In the genomic region with DNA sequence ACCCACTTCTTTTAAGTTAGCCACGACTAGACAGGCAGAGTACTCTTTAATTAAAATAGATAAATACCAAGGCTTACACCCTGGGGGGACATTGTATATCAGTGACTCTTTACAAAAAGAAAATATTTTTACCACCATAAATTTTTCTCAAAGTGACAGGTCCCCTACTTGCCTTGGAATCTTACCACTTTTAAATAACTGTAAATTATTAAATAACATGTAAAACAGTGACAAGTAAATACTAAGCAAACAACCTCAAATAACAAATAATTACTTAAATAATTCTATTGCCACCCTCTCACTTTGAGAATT, we compare ENCODE assay signal across 20 cellular contexts.
DNase-seq lines count a peak whose midpoint lies in the region; ATAC-seq, FAIRE-seq and TF ChIP-seq lines count a peak whose summit lies in the region.
"Had no signal": no experiment of that assay in that cellular context is flagged by ENCODE, and none has a peak within 500 bp of the region (broad histone marks: within the 10 kb centered on the region; RNA-seq: fewer than 3 reads in every experiment).

No MANE protein-coding gene starts in this region.

- peaks cover 35% of the 10 kb centered on the region for H3K36me3 Mint-ChIP-seq in nephron (ENCODE audit: low read depth)
- H3K36me3 Mint-ChIP-seq: activated naive CD4-positive, alpha-beta T cell treated with anti-CD3 and anti-CD28 coated beads, Interleukin-2, amount 10 ng/mL, durations not matched to agents 7 days and 5 days; CD8-positive, alpha-beta memory T cell had no signal

- no peak overlapping the region for H2AFZ ChIP-seq in endothelial cell of umbilical vein (ENCODE audit: low read depth, low read length)

- no peak for FAIRE-seq in endothelial cell of umbilical vein (lab: Jason Lieb, UNC)
- FAIRE-seq: pancreas had no signal

- intact Hi-C loops in heart right ventricle (cut with DNase I) (no loop called here), endothelial cell of umbilical vein (cut with micrococcal nuclease) (loop anchor here (1.0 kb wide), 4 partner anchors 12 to 74 kb away; no protein-coding TSS in a partner anchor), upper lobe of right lung (cut with DNase I) (no loop called here), posterior cingulate gyrus (cut with DNase I) (no loop called here)

- H3K27ac ChIP-seq in heart right ventricle (peak overlapping the region in 8 of 10 donors; percentile 16 to 75 (median 45)), right atrium auricular region (peak overlapping the region in 1 of 2 donors; percentile 57), endothelial cell of umbilical vein (ENCODE audit: insufficient read depth, low read depth, low read length) (peak overlapping the region; percentile 95), upper lobe of right lung (peak overlapping the region; percentile 75)
- H3K27ac ChIP-seq: RWPE1 had no signal

- H3K9ac ChIP-seq in endothelial cell of umbilical vein (replicated peaks; ENCODE audit: extremely low read depth, insufficient read depth, low read length), result peak overlapping the region; percentile 97

- H3K27me3 Mint-ChIP-seq in nephron (ENCODE audit: low read depth), result no peaks in the 10 kb centered on the region

- H3K9me1 ChIP-seq in endothelial cell of umbilical vein (replicated peaks; ENCODE audit: control insufficient read depth, extremely low read depth, insufficient read depth, low read length), result no peaks in the 10 kb centered on the region

- H3K4me1 Mint-ChIP-seq in nephron, result peaks cover 52% of the 10 kb centered on the region
- H3K4me1 Mint-ChIP-seq: CD8-positive, alpha-beta memory T cell had no signal

- TF ChIP-seq CTCF in heart right ventricle (IDR thresholded peaks at IDR 0.05) (no peak), right atrium auricular region (IDR thresholded peaks at IDR 0.05) (no peak), endothelial cell of umbilical vein (IDR thresholded peaks at IDR 0.05; ENCODE audit: extremely low read depth in 1 of 2, insufficient read depth in 1 of 2, low read depth in 1 of 2, low read length in 2 of 2) (no peak), nephron (IDR thresholded peaks at IDR 0.05; ENCODE audit: unreplicated experiment in 3 of 3) (no peak), upper lobe of right lung (IDR thresholded peaks at IDR 0.05) (no peak)

- no peak for TF ChIP-seq POLR2A in endothelial cell of umbilical vein (IDR thresholded peaks at IDR 0.05; ENCODE audit: low read depth, low read length)

- H3K36me3 ChIP-seq in heart right ventricle (peaks cover 0 to 39% (median 0%) of the 10 kb centered on the region in 9 donors), right atrium auricular region (peaks cover 13% of the 10 kb centered on the region), endothelial cell of umbilical vein (ENCODE audit: control insufficient read depth in 2 of 2, extremely low read depth in 1 of 2, insufficient read depth in 2 of 2, low read length in 2 of 2) (peaks cover 0 to 2% of the 10 kb centered on the region in 2 experiments), upper lobe of right lung (peaks cover 5% of the 10 kb centered on the region)

- H3K4me3 Mint-ChIP-seq in nephron, result peak overlapping the region; percentile 35 to 57 (median 38)
- H3K4me3 Mint-ChIP-seq: activated naive CD4-positive, alpha-beta T cell treated with anti-CD3 and anti-CD28 coated beads, Interleukin-2, amount 10 ng/mL, durations not matched to agents 7 days and 5 days; CD8-positive, alpha-beta memory T cell had no signal

- H3K9me3 ChIP-seq in heart right ventricle (no peaks in the 10 kb centered on the region), right atrium auricular region (no peaks in the 10 kb centered on the region), endothelial cell of umbilical vein (replicated peaks; ENCODE audit: control insufficient read depth, insufficient read depth, low read length) (no peaks in the 10 kb centered on the region), upper lobe of right lung (no peaks in the 10 kb centered on the region)
- H3K9me3 ChIP-seq: pancreas had no signal

- WGBS in heart right ventricle, 2 donors, result 22 to 35% methylated on average over 1 of the region's 1 CpG

- H3K4me1 ChIP-seq in heart right ventricle (peaks cover 8 to 83% (median 53%) of the 10 kb centered on the region in 9 donors), right atrium auricular region (peaks cover 0 to 24% of the 10 kb centered on the region in 2 donors), endothelial cell of umbilical vein (ENCODE audit: control insufficient read depth, extremely low read depth, insufficient read depth, low read length) (peaks cover 90% of the 10 kb centered on the region), upper lobe of right lung (peaks cover 28% of the 10 kb centered on the region)

- dilution Hi-C loops in endothelial cell of umbilical vein (cut with MboI; ENCODE audit: extremely low pct_ligation_motif_present, low sequenced_read_pairs), result no loop called here

- H3K27me3 ChIP-seq in heart right ventricle (no peaks in the 10 kb centered on the region), right atrium auricular region (no peaks in the 10 kb centered on the region), endothelial cell of umbilical vein (ENCODE audit: control insufficient read depth in 2 of 2, insufficient read depth in 2 of 2, low read length in 2 of 2) (no peaks in the 10 kb centered on the region), upper lobe of right lung (no peaks in the 10 kb centered on the region)
- H3K27me3 ChIP-seq: pancreas had no signal

- H3K4me3 ChIP-seq in heart right ventricle, result no peak overlapping the region
- no peak overlapping the region for H3K4me3 ChIP-seq in right atrium auricular region
- H3K4me3 ChIP-seq in endothelial cell of umbilical vein (replicated peaks in 1 of 3; ENCODE audit: insufficient read depth in 1 of 3, low read depth in 1 of 3, low read length in 3 of 3), result no peak overlapping the region
- no peak overlapping the region for H3K4me3 ChIP-seq in upper lobe of right lung

- DNase-seq in heart right ventricle, result no peak
- no peak for DNase-seq in right atrium auricular region (ENCODE audit: low spot score)
- DNase-seq in endothelial cell of umbilical vein (ENCODE audit: low read depth, low spot score), result no peak
- no peak for DNase-seq in upper lobe of right lung
- DNase-seq in NCI-H446 treated with DMSO at 0.1 percent for 48 hours (lab: John Stamatoyannopoulos, UW), result no peak
- no peak for DNase-seq in HuH-7.5 (ENCODE audit: low spot score)
- no peak for DNase-seq in posterior cingulate gyrus
- DNase-seq: activated CD4-positive, CD25-positive, alpha-beta regulatory T cell treated with anti-CD3 and anti-CD28 coated beads, Interleukin-2, amount 50 U/mL, for 72 hours; activated CD8-positive, alpha-beta memory T cell treated with anti-CD3 and anti-CD28 coated beads, Interleukin-2, amount 50 U/mL, for 48 hours; activated naive CD4-positive, alpha-beta T cell treated with anti-CD3 and anti-CD28 coated beads, Interleukin-2, amount 10 ng/mL, durations not matched to agents 7 days and 5 days; CD8-positive, alpha-beta memory T cell; central memory CD4-positive, alpha-beta T cell; erythroblast; hypothalamus; NCI-H2081 treated with DMSO at 0.1 percent for 48 hours; NCI-H748 treated with DMSO at 0.1 percent for 48 hours; pancreas; T-helper 2 cell had no signal

- no TSS peak for BruUV-seq in endothelial cell of umbilical vein (replicated peaks; lab: Mats Ljungman, UMichigan)

- CTCF ChIA-PET in endothelial cell of umbilical vein (lab: Charles Lee), result interaction anchor here (0.8 to 8.4 kb wide), 11 partner anchors 9 to 214 kb away, joined by 3 to 53 read pairs (median 8); no protein-coding TSS in a partner anchor

- peak overlapping the region; percentile 98 for H3K4me2 ChIP-seq in endothelial cell of umbilical vein (ENCODE audit: insufficient read depth, low read length)

- H3K27ac Mint-ChIP-seq in nephron, result peak overlapping the region; percentile 86 to 93 (median 91)
- H3K27ac Mint-ChIP-seq: activated naive CD4-positive, alpha-beta T cell treated with anti-CD3 and anti-CD28 coated beads, Interleukin-2, amount 10 ng/mL, durations not matched to agents 7 days and 5 days; CD8-positive, alpha-beta memory T cell had no signal

- H3K9me3 Mint-ChIP-seq in nephron, result no peaks in the 10 kb centered on the region
- H3K9me3 Mint-ChIP-seq: activated naive CD4-positive, alpha-beta T cell treated with anti-CD3 and anti-CD28 coated beads, Interleukin-2, amount 10 ng/mL, durations not matched to agents 7 days and 5 days; CD8-positive, alpha-beta memory T cell had no signal

- POLR2A ChIA-PET in endothelial cell of umbilical vein (lab: Charles Lee), result interaction anchor here (0.9 to 1.5 kb wide), 4 partner anchors 9 to 74 kb away, joined by 3 to 7 read pairs (median 6); no protein-coding TSS in a partner anchor

- ATAC-seq in heart right ventricle, result no peak
- ATAC-seq in upper lobe of right lung, result no peak

- H3K79me2 ChIP-seq in endothelial cell of umbilical vein (ENCODE audit: control insufficient read depth, insufficient read depth, low read length), result peaks cover 48% of the 10 kb centered on the region

- H4K20me1 ChIP-seq in endothelial cell of umbilical vein (replicated peaks; ENCODE audit: control insufficient read depth, extremely low read depth, insufficient read depth, low read length), result no peaks in the 10 kb centered on the region

TF ChIP-seq in endothelial cell of umbilical vein, 7 proteins besides CTCF, POLR2A, EP300 and RAD21:
- TF ChIP-seq FOS (IDR thresholded peaks at IDR 0.05; ENCODE audit: borderline replicate concordance, insufficient read depth, low read length), result no peak
- TF ChIP-seq JUN (IDR thresholded peaks at IDR 0.05; ENCODE audit: borderline replicate concordance, insufficient read depth, insufficient read length, low read depth), result no peak
- no peak for TF ChIP-seq POLR2AphosphoS5 (IDR thresholded peaks at IDR 0.05; ENCODE audit: insufficient read depth, low read depth, low read length)
- no peak for TF ChIP-seq GATA2 (IDR thresholded peaks at IDR 0.05; ENCODE audit: insufficient read depth, insufficient read length, low read depth, low read length)
- no peak for TF ChIP-seq MYC (IDR thresholded peaks at IDR 0.05; ENCODE audit: low read depth, low read length)
- TF ChIP-seq, protein P1, sequence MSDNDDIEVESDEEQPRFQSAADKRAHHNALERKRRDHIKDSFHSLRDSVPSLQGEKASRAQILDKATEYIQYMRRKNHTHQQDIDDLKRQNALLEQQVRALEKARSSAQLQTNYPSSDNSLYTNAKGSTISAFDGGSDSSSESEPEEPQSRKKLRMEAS (IDR thresholded peaks at IDR 0.05; ENCODE audit: insufficient read depth, insufficient read length), result no peak
- no peak for TF ChIP-seq EZH2 (IDR thresholded peaks at IDR 0.05; ENCODE audit: borderline replicate concordance, low read depth, low read length, severe bottlenecking)
